1 cellular context compared by ENCODE assay signal in genomic region chr3:194586839-194587238, GRCh38.
TF ChIP-seq lines count a peak whose summit lies in the region.

No MANE protein-coding gene starts in this region.

TF ChIP-seq in WTC11, 78 proteins besides CTCF, POLR2A, EP300 and RAD21 (continued from another document):
- no peak for TF ChIP-seq ZNF281 (CRISPR knock-in tag; IDR thresholded peaks at IDR 0.05)
- TF ChIP-seq ZNF671 (CRISPR knock-in tag; IDR thresholded peaks at IDR 0.05) = no peak
- TF ChIP-seq AFF4 (CRISPR knock-in tag; IDR thresholded peaks at IDR 0.05; ENCODE audit: borderline replicate concordance) = no peak
- no peak for TF ChIP-seq ZNF416 (CRISPR knock-in tag; IDR thresholded peaks at IDR 0.05)
- no peak for TF ChIP-seq E2F5 (CRISPR knock-in tag; IDR thresholded peaks at IDR 0.05)
